Comparison of ENCODE assay signal across 1 cellular context in genomic region chr6:20404641-20405032, GRCh38.
A peak's percentile ranks its signal among the peaks of the same experiment; 100 is the strongest.
TF ChIP-seq lines count a peak whose summit lies in the region.

No MANE protein-coding gene starts in this region.

TF ChIP-seq in GM12878, 131 proteins besides CTCF, POLR2A, EP300 and RAD21 (continued from another document and continues in another):
- no peak for TF ChIP-seq CEBPZ (IDR thresholded peaks at IDR 0.05; ENCODE audit: low read depth, low read length)
- TF ChIP-seq BHLHE40 (IDR thresholded peaks at IDR 0.05; ENCODE audit: borderline replicate concordance in 1 of 2, low read depth in 2 of 2, low read length in 1 of 2) = 0 out of 4 replicates have a peak, but pooled peaks of 1 of the 2 experiments have one; percentile 17
- TF ChIP-seq SMC3 (IDR thresholded peaks at IDR 0.05; ENCODE audit: borderline replicate concordance, low read length) = peak; percentile 66; the same call in 1 of the 2 replicates
- TF ChIP-seq CBX3 (IDR thresholded peaks at IDR 0.05; ENCODE audit: borderline replicate concordance, low read depth) = no peak
- TF ChIP-seq POU2F2 (IDR thresholded peaks at IDR 0.05; ENCODE audit: borderline replicate concordance, low read depth, low read length) = peak; percentile 42; the same call in 1 of the 3 replicates
- TF ChIP-seq IKZF1 (conservative IDR thresholded peaks at IDR 0.05) = 0 out of 2 replicates have a peak, but pooled peaks have one; percentile 6
- TF ChIP-seq HCFC1 (IDR thresholded peaks at IDR 0.05; ENCODE audit: low read length) = no peak
- TF ChIP-seq STAT3 (IDR thresholded peaks at IDR 0.05; ENCODE audit: low read depth, low read length) = no peak
- TF ChIP-seq PBX3 (IDR thresholded peaks at IDR 0.05; ENCODE audit: insufficient replicate concordance, low read depth, low read length) = no peak
- TF ChIP-seq FOXK2 (IDR thresholded peaks at IDR 0.05) = no peak
- TF ChIP-seq MYC (IDR thresholded peaks at IDR 0.05; ENCODE audit: insufficient read depth, insufficient read length, insufficient replicate concordance, low read length, severe bottlenecking) = no peak
- TF ChIP-seq, protein P1, sequence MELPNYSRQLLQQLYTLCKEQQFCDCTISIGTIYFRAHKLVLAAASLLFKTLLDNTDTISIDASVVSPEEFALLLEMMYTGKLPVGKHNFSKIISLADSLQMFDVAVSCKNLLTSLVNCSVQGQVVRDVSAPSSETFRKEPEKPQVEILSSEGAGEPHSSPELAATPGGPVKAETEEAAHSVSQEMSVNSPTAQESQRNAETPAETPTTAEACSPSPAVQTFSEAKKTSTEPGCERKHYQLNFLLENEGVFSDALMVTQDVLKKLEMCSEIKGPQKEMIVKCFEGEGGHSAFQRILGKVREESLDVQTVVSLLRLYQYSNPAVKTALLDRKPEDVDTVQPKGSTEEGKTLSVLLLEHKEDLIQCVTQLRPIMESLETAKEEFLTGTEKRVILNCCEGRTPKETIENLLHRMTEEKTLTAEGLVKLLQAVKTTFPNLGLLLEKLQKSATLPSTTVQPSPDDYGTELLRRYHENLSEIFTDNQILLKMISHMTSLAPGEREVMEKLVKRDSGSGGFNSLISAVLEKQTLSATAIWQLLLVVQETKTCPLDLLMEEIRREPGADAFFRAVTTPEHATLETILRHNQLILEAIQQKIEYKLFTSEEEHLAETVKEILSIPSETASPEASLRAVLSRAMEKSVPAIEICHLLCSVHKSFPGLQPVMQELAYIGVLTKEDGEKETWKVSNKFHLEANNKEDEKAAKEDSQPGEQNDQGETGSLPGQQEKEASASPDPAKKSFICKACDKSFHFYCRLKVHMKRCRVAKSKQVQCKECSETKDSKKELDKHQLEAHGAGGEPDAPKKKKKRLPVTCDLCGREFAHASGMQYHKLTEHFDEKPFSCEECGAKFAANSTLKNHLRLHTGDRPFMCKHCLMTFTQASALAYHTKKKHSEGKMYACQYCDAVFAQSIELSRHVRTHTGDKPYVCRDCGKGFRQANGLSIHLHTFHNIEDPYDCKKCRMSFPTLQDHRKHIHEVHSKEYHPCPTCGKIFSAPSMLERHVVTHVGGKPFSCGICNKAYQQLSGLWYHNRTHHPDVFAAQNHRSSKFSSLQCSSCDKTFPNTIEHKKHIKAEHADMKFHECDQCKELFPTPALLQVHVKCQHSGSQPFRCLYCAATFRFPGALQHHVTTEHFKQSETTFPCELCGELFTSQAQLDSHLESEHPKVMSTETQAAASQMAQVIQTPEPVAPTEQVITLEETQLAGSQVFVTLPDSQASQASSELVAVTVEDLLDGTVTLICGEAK (IDR thresholded peaks at IDR 0.05; ENCODE audit: borderline replicate concordance) = no peak
- TF ChIP-seq PML (IDR thresholded peaks at IDR 0.05; ENCODE audit: low read length) = no peak
- TF ChIP-seq PKNOX1 (IDR thresholded peaks at IDR 0.05) = no peak
- TF ChIP-seq ZNF384 (IDR thresholded peaks at IDR 0.05; ENCODE audit: borderline replicate concordance, low read depth, low read length) = no peak
- TF ChIP-seq BCL11A (IDR thresholded peaks at IDR 0.05; ENCODE audit: low read depth, low read length) = no peak
- no peak for TF ChIP-seq POLR2AphosphoS2 (IDR thresholded peaks at IDR 0.05; ENCODE audit: low read depth, low read length)
- TF ChIP-seq RB1 (IDR thresholded peaks at IDR 0.05; ENCODE audit: borderline replicate concordance) = no peak
- peak; percentile 39; the same call in 1 of the 2 replicates for TF ChIP-seq YY1 (IDR thresholded peaks at IDR 0.05; ENCODE audit: low read depth, low read length)
- no peak for TF ChIP-seq ATF3 (IDR thresholded peaks at IDR 0.05; ENCODE audit: borderline replicate concordance, extremely low read depth, low read depth, low read length)
- TF ChIP-seq ZZZ3 (IDR thresholded peaks at IDR 0.05; ENCODE audit: control insufficient read depth, insufficient read length, low read depth) = no peak
- no peak for TF ChIP-seq CHD4 (IDR thresholded peaks at IDR 0.05)
- TF ChIP-seq NRF1 (conservative IDR thresholded peaks at IDR 0.05; ENCODE audit: low read depth, low read length) = no peak
- TF ChIP-seq, protein P2, sequence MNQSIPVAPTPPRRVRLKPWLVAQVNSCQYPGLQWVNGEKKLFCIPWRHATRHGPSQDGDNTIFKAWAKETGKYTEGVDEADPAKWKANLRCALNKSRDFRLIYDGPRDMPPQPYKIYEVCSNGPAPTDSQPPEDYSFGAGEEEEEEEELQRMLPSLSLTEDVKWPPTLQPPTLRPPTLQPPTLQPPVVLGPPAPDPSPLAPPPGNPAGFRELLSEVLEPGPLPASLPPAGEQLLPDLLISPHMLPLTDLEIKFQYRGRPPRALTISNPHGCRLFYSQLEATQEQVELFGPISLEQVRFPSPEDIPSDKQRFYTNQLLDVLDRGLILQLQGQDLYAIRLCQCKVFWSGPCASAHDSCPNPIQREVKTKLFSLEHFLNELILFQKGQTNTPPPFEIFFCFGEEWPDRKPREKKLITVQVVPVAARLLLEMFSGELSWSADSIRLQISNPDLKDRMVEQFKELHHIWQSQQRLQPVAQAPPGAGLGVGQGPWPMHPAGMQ (IDR thresholded peaks at IDR 0.05; ENCODE audit: borderline replicate concordance) = no peak
- no peak for TF ChIP-seq FOS (IDR thresholded peaks at IDR 0.05; ENCODE audit: borderline replicate concordance, extremely low read depth, insufficient read length)
- no peak for TF ChIP-seq CREM (IDR thresholded peaks at IDR 0.05; ENCODE audit: low read depth)
- no peak for TF ChIP-seq CHD1 (IDR thresholded peaks at IDR 0.05; ENCODE audit: low read depth, low read length)
- TF ChIP-seq, protein P3, sequence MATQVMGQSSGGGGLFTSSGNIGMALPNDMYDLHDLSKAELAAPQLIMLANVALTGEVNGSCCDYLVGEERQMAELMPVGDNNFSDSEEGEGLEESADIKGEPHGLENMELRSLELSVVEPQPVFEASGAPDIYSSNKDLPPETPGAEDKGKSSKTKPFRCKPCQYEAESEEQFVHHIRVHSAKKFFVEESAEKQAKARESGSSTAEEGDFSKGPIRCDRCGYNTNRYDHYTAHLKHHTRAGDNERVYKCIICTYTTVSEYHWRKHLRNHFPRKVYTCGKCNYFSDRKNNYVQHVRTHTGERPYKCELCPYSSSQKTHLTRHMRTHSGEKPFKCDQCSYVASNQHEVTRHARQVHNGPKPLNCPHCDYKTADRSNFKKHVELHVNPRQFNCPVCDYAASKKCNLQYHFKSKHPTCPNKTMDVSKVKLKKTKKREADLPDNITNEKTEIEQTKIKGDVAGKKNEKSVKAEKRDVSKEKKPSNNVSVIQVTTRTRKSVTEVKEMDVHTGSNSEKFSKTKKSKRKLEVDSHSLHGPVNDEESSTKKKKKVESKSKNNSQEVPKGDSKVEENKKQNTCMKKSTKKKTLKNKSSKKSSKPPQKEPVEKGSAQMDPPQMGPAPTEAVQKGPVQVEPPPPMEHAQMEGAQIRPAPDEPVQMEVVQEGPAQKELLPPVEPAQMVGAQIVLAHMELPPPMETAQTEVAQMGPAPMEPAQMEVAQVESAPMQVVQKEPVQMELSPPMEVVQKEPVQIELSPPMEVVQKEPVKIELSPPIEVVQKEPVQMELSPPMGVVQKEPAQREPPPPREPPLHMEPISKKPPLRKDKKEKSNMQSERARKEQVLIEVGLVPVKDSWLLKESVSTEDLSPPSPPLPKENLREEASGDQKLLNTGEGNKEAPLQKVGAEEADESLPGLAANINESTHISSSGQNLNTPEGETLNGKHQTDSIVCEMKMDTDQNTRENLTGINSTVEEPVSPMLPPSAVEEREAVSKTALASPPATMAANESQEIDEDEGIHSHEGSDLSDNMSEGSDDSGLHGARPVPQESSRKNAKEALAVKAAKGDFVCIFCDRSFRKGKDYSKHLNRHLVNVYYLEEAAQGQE (IDR thresholded peaks at IDR 0.05; ENCODE audit: low read depth, low read length) = no peak
- no peak for TF ChIP-seq ZNF24 (IDR thresholded peaks at IDR 0.05)
- TF ChIP-seq CREB1 (IDR thresholded peaks at IDR 0.05; ENCODE audit: low read depth) = peak; percentile 39; the same call in 1 of the 2 replicates
- TF ChIP-seq SMAD5 (IDR thresholded peaks at IDR 0.05; ENCODE audit: low read depth) = no peak
- TF ChIP-seq E2F8 (IDR thresholded peaks at IDR 0.05; ENCODE audit: low read depth, partially characterized antibody) = no peak
- TF ChIP-seq JUND (IDR thresholded peaks at IDR 0.05; ENCODE audit: low read depth, low read length) = no peak
- TF ChIP-seq ZNF687 (IDR thresholded peaks at IDR 0.05) = no peak
- TF ChIP-seq EED (IDR thresholded peaks at IDR 0.05; ENCODE audit: low read depth) = 0 out of 2 replicates have a peak, but pooled peaks have one; percentile 17
